8 cellular contexts compared by ENCODE assay signal in genomic region chr22:37907036-37907954, GRCh38. TPM values are rescaled to one million over a fixed set of nuclear protein-coding genes. Genes with fewer than 3 reads are reported as not detected.
DNase-seq lines count a peak whose midpoint lies in the region; ATAC-seq and TF ChIP-seq lines count a peak whose summit lies in the region.

No MANE protein-coding gene starts in this region.

- H3K27me3 Mint-ChIP-seq in CD4-positive, alpha-beta memory T cell, result no peaks in the 10 kb centered on the region
- peaks cover 3% of the 10 kb centered on the region for H3K27me3 Mint-ChIP-seq in nephron (ENCODE audit: low read depth)

- peaks cover 16% of the 10 kb centered on the region for H3F3A ChIP-seq in MM.1S (ENCODE audit: insufficient read depth, low read length)

- H3K9me3 ChIP-seq in CD4-positive, alpha-beta memory T cell (ENCODE audit: control insufficient read depth in 1 of 2, low read length in 2 of 2), result no peaks in the 10 kb centered on the region
- H3K9me3 ChIP-seq in MM.1S (replicated peaks; ENCODE audit: insufficient read depth, low read length), result no peaks in the 10 kb centered on the region
- no peaks in the 10 kb centered on the region for H3K9me3 ChIP-seq in duodenal mucosa (ENCODE audit: control insufficient read depth in 1 of 2, low read length in 2 of 2)

- peaks cover 18% of the 10 kb centered on the region for H3K4me1 ChIP-seq in CD4-positive, alpha-beta memory T cell (ENCODE audit: insufficient read depth, low read length)
- no peaks in the 10 kb centered on the region for H3K4me1 ChIP-seq in MM.1S (ENCODE audit: low read length)
- peaks cover 0 to 17% of the 10 kb centered on the region in 2 donors for H3K4me1 ChIP-seq in duodenal mucosa (ENCODE audit: control insufficient read depth in 1 of 2, insufficient read depth in 2 of 2, low read length in 2 of 2)

- no peaks in the 10 kb centered on the region for H3K9me2 ChIP-seq in MM.1S (replicated peaks; ENCODE audit: insufficient read depth, low read length)

- H3K9ac ChIP-seq in MM.1S (ENCODE audit: low read length) (peak overlapping the region; percentile 62; the same call in 1 of the 2 replicates), duodenal mucosa (ENCODE audit: low read depth in 1 of 2, low read length in 2 of 2) (peak overlapping the region; percentile 68 to 71)

- H3K27ac Mint-ChIP-seq in CD4-positive, alpha-beta memory T cell, result peak overlapping the region; percentile 53 to 93 (median 88)
- H3K27ac Mint-ChIP-seq in nephron, result peak overlapping the region; percentile 81 to 92 (median 91)

- H3K36me3 Mint-ChIP-seq in CD4-positive, alpha-beta memory T cell, result peaks cover 0 to 2% of the 10 kb centered on the region in 2 donors
- H3K36me3 Mint-ChIP-seq in nephron (ENCODE audit: low read depth), result no peaks in the 10 kb centered on the region

- peak overlapping the region; percentile 63 for H2AFZ ChIP-seq in MM.1S (ENCODE audit: low read length)

- H3K79me2 ChIP-seq in MM.1S (ENCODE audit: low read length), result peaks cover 12% of the 10 kb centered on the region

- TF ChIP-seq CTCF in MM.1S (IDR thresholded peaks at IDR 0.05; ENCODE audit: low read length), result no peak
- TF ChIP-seq CTCF in nephron (IDR thresholded peaks at IDR 0.05; ENCODE audit: unreplicated experiment in 3 of 3), result no peak

- intact Hi-C loops in CD4-positive, alpha-beta memory T cell (cut with micrococcal nuclease), result loop anchor here (5.0 kb wide), 1 partner anchor 45 kb away; the partner anchor contains the start of genes C22orf23 and POLR2F

- no peak for ATAC-seq in GM18517 (IDR thresholded peaks at IDR 0.05; ENCODE audit: unreplicated experiment)
- ATAC-seq in HG02798 (IDR thresholded peaks at IDR 0.05; ENCODE audit: poor library complexity, unreplicated experiment), result no peak

- H3K27me3 ChIP-seq in CD4-positive, alpha-beta memory T cell (ENCODE audit: insufficient read depth, low read length), result no peaks in the 10 kb centered on the region
- H3K27me3 ChIP-seq in MM.1S (replicated peaks; ENCODE audit: insufficient read depth, low read length) (no peaks in the 10 kb centered on the region), duodenal mucosa (ENCODE audit: control insufficient read depth in 1 of 2, insufficient read depth in 2 of 2, low read length in 2 of 2) (no peaks in the 10 kb centered on the region)

- POLR2A ChIA-PET in CD4-positive, alpha-beta memory T cell (lab: Charles Lee; ENCODE audit: partially characterized antibody), result interaction anchor here (0.6 to 3.3 kb wide), 9 partner anchors 10 to 58 kb away, joined by 3 to 51 read pairs (median 6); partner anchors contain the start of genes C22orf23, EIF3L and POLR2F

- in situ Hi-C loops in KBM-7 (cut with MboI; ENCODE audit: low pct_unique_long_range_greater_than_20kb, low sequenced_read_pairs), result no loop called here

- peak overlapping the region; percentile 58 for H3K27ac ChIP-seq in CD4-positive, alpha-beta memory T cell (ENCODE audit: low read depth, low read length)
- no peak overlapping the region for H3K27ac ChIP-seq in MM.1S (ENCODE audit: low read length)
- H3K27ac ChIP-seq in duodenal mucosa (ENCODE audit: low read depth, low read length), result no peak overlapping the region

- DNase-seq in CD4-positive, alpha-beta memory T cell, result no peak
- DNase-seq in MM.1S (no peak), KBM-7 (no peak), DMS114 treated with DMSO at 0.1 percent for 48 hours (lab: John Stamatoyannopoulos, UW; ENCODE audit: unreplicated experiment) (no peak)

- CTCF ChIA-PET in CD4-positive, alpha-beta memory T cell (lab: Charles Lee; ENCODE audit: partially characterized antibody), result interaction anchor here (1.1 to 4.3 kb wide), 5 partner anchors 10 to 58 kb away, joined by 5 to 28 read pairs (median 10); no protein-coding TSS in a partner anchor

- H3K4me1 Mint-ChIP-seq in CD4-positive, alpha-beta memory T cell, result peaks cover 18 to 60% (median 33%) of the 10 kb centered on the region in 4 donors
- H3K4me1 Mint-ChIP-seq in nephron, result peaks cover 58% of the 10 kb centered on the region

- peak overlapping the region; percentile 77 to 88 (median 82) for H3K4me3 Mint-ChIP-seq in CD4-positive, alpha-beta memory T cell
- H3K4me3 Mint-ChIP-seq in nephron, result peak overlapping the region; percentile 82 to 96 (median 92)

- H3K36me3 ChIP-seq in CD4-positive, alpha-beta memory T cell (ENCODE audit: insufficient read depth, low read length), result no peaks in the 10 kb centered on the region
- H3K36me3 ChIP-seq in MM.1S (replicated peaks; ENCODE audit: insufficient read depth, low read length) (no peaks in the 10 kb centered on the region), duodenal mucosa (ENCODE audit: control insufficient read depth in 1 of 2, insufficient read depth in 2 of 2, low read length in 2 of 2) (peaks cover 0 to 4% of the 10 kb centered on the region in 2 donors)

- no peaks in the 10 kb centered on the region for H3K9me3 Mint-ChIP-seq in CD4-positive, alpha-beta memory T cell
- no peaks in the 10 kb centered on the region for H3K9me3 Mint-ChIP-seq in nephron

- H3K4me3 ChIP-seq in CD4-positive, alpha-beta memory T cell (ENCODE audit: low read length in 2 of 2), result peak overlapping the region; percentile 3 to 58
- peak overlapping the region; percentile 65 for H3K4me3 ChIP-seq in MM.1S (ENCODE audit: low read length)
- H3K4me3 ChIP-seq in duodenal mucosa (ENCODE audit: low read depth in 1 of 2, low read length in 2 of 2), result peak overlapping the region; percentile 70 to 81

- no peaks in the 10 kb centered on the region for H4K20me1 ChIP-seq in MM.1S (ENCODE audit: insufficient read depth, low read length)

- peak overlapping the region; percentile 98 for H3K4me2 ChIP-seq in MM.1S (ENCODE audit: low read depth, low read length)

RNA-seq across cellular contexts. Expression of gene MICALL1, which starts 1.2 kb away (rescaled TPM):
- 10 to 100 TPM; 30.7 to 31.0 TPM for total RNA-seq in CD4-positive, alpha-beta memory T cell
- polyA plus RNA-seq in CD4-positive, alpha-beta memory T cell, result 1 to 10 TPM in 1 of 2 donors, under 1 TPM in 1; 0.77 to 4.4 TPM

RNA-seq across cellular contexts. Expression of gene C22orf23, which starts 46.1 kb away (rescaled TPM):
- not detected for total RNA-seq in CD4-positive, alpha-beta memory T cell
- not detected for polyA plus RNA-seq in CD4-positive, alpha-beta memory T cell

RNA-seq across cellular contexts. Expression of gene POLR2F, which starts 46.2 kb away (rescaled TPM):
- total RNA-seq in CD4-positive, alpha-beta memory T cell, result 10 to 100 TPM; 44.9 to 47.5 TPM
- 100 to 1,000 TPM; 133 to 158 TPM for polyA plus RNA-seq in CD4-positive, alpha-beta memory T cell

RNA-seq across cellular contexts. Expression of gene EIF3L, which starts 58.1 kb away (rescaled TPM):
- total RNA-seq in CD4-positive, alpha-beta memory T cell, result 100 to 1,000 TPM; 550 to 571 TPM
- polyA plus RNA-seq in CD4-positive, alpha-beta memory T cell, result 100 to 1,000 TPM; 226 to 364 TPM
